ENCODE assay signal across 1 cellular context in genomic region chr3:18153571-18154173, GRCh38.
TF ChIP-seq lines count a peak whose summit lies in the region.

No MANE protein-coding gene starts in this region.

TF ChIP-seq in HCT116, 20 proteins besides CTCF, POLR2A, EP300 and RAD21 (continued from another document):
- TF ChIP-seq ZBTB33 (IDR thresholded peaks at IDR 0.05; ENCODE audit: extremely low read depth, insufficient replicate concordance, low read length): no peak
- TF ChIP-seq TCF7L2 (IDR thresholded peaks at IDR 0.05; ENCODE audit: borderline replicate concordance, extremely low read depth, insufficient read depth, insufficient read length): no peak
- TF ChIP-seq MAX (IDR thresholded peaks at IDR 0.05): no peak
- TF ChIP-seq SP1 (IDR thresholded peaks at IDR 0.05; ENCODE audit: low read depth): peak; percentile 59
- TF ChIP-seq YY1 (IDR thresholded peaks at IDR 0.05; ENCODE audit: extremely low read depth, insufficient replicate concordance, low read depth, low read length): peak; percentile 6
- TF ChIP-seq SIN3A (IDR thresholded peaks at IDR 0.05; ENCODE audit: low read depth): no peak
